Comparison of ENCODE assay signal across 14 cellular contexts in genomic region chr7:40799493-40800406, GRCh38.
"Had no signal": no experiment of that assay in that cellular context is flagged by ENCODE, and none has a peak within 500 bp of the region (broad histone marks: within the 10 kb centered on the region; RNA-seq: fewer than 3 reads in every experiment).

No MANE protein-coding gene starts in this region.

- H3K36me3 ChIP-seq: prostate gland, right lobe of liver had no signal

- H3K4me3 ChIP-seq: body of pancreas, prostate gland, right lobe of liver had no signal

- H3K9me3 ChIP-seq: body of pancreas, prostate gland, right lobe of liver had no signal

- DNase-seq: activated T-cell treated with anti-CD3 and anti-CD28 coated beads, Interleukin-2, amount 50 U/mL, for 1 hour; amniotic stem cell; body of pancreas; effector memory CD8-positive, alpha-beta T cell; hippocampal formation; mammary epithelial cell; natural killer cell; occipital lobe; right lobe of liver; stimulated activated CD4-positive, alpha-beta T cell treated with anti-CD3 and anti-CD28 coated beads, Interleukin-12 subunit alpha, Interleukin-12 subunit beta, amount 100 ng/mL, for 4 hours; stimulated activated naive CD4-positive, alpha-beta T cell; substantia nigra had no signal

- H3K27ac ChIP-seq: body of pancreas, epithelial cell of prostate, prostate gland, right lobe of liver had no signal

- H3K27me3 ChIP-seq: body of pancreas, right lobe of liver had no signal

- ATAC-seq: body of pancreas; effector memory CD8-positive, alpha-beta T cell; natural killer cell; right lobe of liver had no signal

- H3K4me1 ChIP-seq: body of pancreas, prostate gland, right lobe of liver had no signal
